Comparison of ENCODE assay signal across 14 cellular contexts in genomic region chr6:73299171-73300073, GRCh38. TPM values are rescaled to one million over a fixed set of nuclear protein-coding genes. Genes with fewer than 3 reads are reported as not detected.
DNase-seq lines count a peak whose midpoint lies in the region; ATAC-seq and TF ChIP-seq lines count a peak whose summit lies in the region.
"Had no signal": no experiment of that assay in that cellular context is flagged by ENCODE, and none has a peak within 500 bp of the region (broad histone marks: within the 10 kb centered on the region; RNA-seq: fewer than 3 reads in every experiment).

No MANE protein-coding gene starts in this region.

- no peaks in the 10 kb centered on the region for H3K4me1 ChIP-seq in osteoblast (ENCODE audit: insufficient read depth, low read length)
- H3K4me1 ChIP-seq in upper lobe of right lung: no peaks in the 10 kb centered on the region
- H3K4me1 ChIP-seq in PC-9 (replicated peaks; ENCODE audit: insufficient read depth): no peaks in the 10 kb centered on the region

- TF ChIP-seq CTCF in WTC11 (IDR thresholded peaks at IDR 0.05) (no peak), foreskin fibroblast (IDR thresholded peaks at IDR 0.05; ENCODE audit: low read depth, low read length) (no peak), osteoblast (IDR thresholded peaks at IDR 0.05; ENCODE audit: extremely low read depth, low read depth, low read length) (no peak), upper lobe of right lung (IDR thresholded peaks at IDR 0.05) (no peak), PC-9 (conservative IDR thresholded peaks at IDR 0.05) (no peak)

- H3K4me2 ChIP-seq in osteoblast (ENCODE audit: insufficient read depth, low read length): peak overlapping the region; percentile 55
- no peak overlapping the region for H3K4me2 ChIP-seq in PC-9

- H3K4me3 Mint-ChIP-seq in WTC11: no peak overlapping the region
- no peak overlapping the region for H3K4me3 Mint-ChIP-seq in activated T-cell treated with anti-CD3 and anti-CD28 coated beads, Interleukin-2, amount 50 U/mL, for 24 hours
- H3K4me3 Mint-ChIP-seq: activated naive CD4-positive, alpha-beta T cell treated with anti-CD3 and anti-CD28 coated beads, Interleukin-2, amount 10 ng/mL, durations not matched to agents 7 days and 5 days had no signal

- H4K20me1 ChIP-seq in osteoblast (ENCODE audit: insufficient read depth, low read length) (no peaks in the 10 kb centered on the region), PC-9 (ENCODE audit: insufficient read depth) (peaks cover 5% of the 10 kb centered on the region; the same call in 1 of the 2 replicates)

- BruUV-seq in PC-9 (replicated peaks; lab: Mats Ljungman, UMichigan): no TSS peak

- no peaks in the 10 kb centered on the region for H3K27me3 Mint-ChIP-seq in WTC11 (ENCODE audit: low read depth)
- H3K27me3 Mint-ChIP-seq in activated T-cell treated with anti-CD3 and anti-CD28 coated beads, Interleukin-2, amount 50 U/mL, for 24 hours: no peaks in the 10 kb centered on the region
- H3K27me3 Mint-ChIP-seq: activated naive CD4-positive, alpha-beta T cell treated with anti-CD3 and anti-CD28 coated beads, Interleukin-2, amount 10 ng/mL, durations not matched to agents 7 days and 5 days had no signal

- peak overlapping the region; percentile 20 for H2AFZ ChIP-seq in osteoblast (ENCODE audit: low read length)
- no peak overlapping the region for H2AFZ ChIP-seq in PC-9

- H3K27me3 ChIP-seq in osteoblast (ENCODE audit: insufficient read depth, low read length) (no peaks in the 10 kb centered on the region), upper lobe of right lung (no peaks in the 10 kb centered on the region), PC-9 (ENCODE audit: insufficient read depth, low read depth) (no peaks in the 10 kb centered on the region)

- DNase-seq in WTC11 (ENCODE audit: low spot score): no peak
- peak in 1 of 2 donors; percentile 32 for DNase-seq in foreskin fibroblast
- peak; percentile 52 for DNase-seq in osteoblast (ENCODE audit: insufficient read length, low spot score, missing footprints)
- no peak for DNase-seq in upper lobe of right lung
- DNase-seq in activated T-cell treated with anti-CD3 and anti-CD28 coated beads, Interleukin-2, amount 50 U/mL, for 24 hours: no peak
- DNase-seq in PC-9: no peak
- DNase-seq: activated CD4-positive, alpha-beta T cell treated with anti-CD3 and anti-CD28 coated beads, Interleukin-2, amount 50 U/mL, for 4 hours; activated naive CD4-positive, alpha-beta T cell treated with anti-CD3 and anti-CD28 coated beads, Interleukin-2, amount 10 ng/mL, durations not matched to agents 7 days and 5 days; naive B cell; NCI-H1105 treated with DMSO at 0.1 percent for 48 hours; NCI-H774; stimulated activated CD4-positive, alpha-beta T cell treated with anti-CD3 and anti-CD28 coated beads, Interleukin-2, amount 100 ng/mL, for 24 hours had no signal

- H3K9me2 ChIP-seq in PC-9 (ENCODE audit: insufficient read depth): no peaks in the 10 kb centered on the region

- H3K27ac ChIP-seq in osteoblast (ENCODE audit: low read depth, low read length) (no peak overlapping the region), upper lobe of right lung (no peak overlapping the region), PC-9 (no peak overlapping the region)

- H3K4me3 ChIP-seq in foreskin fibroblast (ENCODE audit: low read depth in 1 of 2, low read length in 2 of 2): peak overlapping the region; percentile 20 to 52
- peak overlapping the region; percentile 59 for H3K4me3 ChIP-seq in osteoblast (ENCODE audit: insufficient read depth, low read length)
- H3K4me3 ChIP-seq in upper lobe of right lung: no peak overlapping the region
- H3K4me3 ChIP-seq in PC-9: no peak overlapping the region

- POLR2A ChIA-PET in WTC11 (lab: Charles Lee): no interaction called here
- POLR2A ChIA-PET in PC-9 (lab: Charles Lee; ENCODE audit: unreplicated experiment): interaction anchor here (0.6 kb wide), 1 partner anchor 162 kb away, joined by 9 read pairs; the partner anchor contains the start of gene MTO1

- H3F3A ChIP-seq in PC-9 (ENCODE audit: insufficient read depth, low read depth): no peaks in the 10 kb centered on the region

- H3K36me3 ChIP-seq in osteoblast (ENCODE audit: insufficient read depth, low read length) (peaks cover 5% of the 10 kb centered on the region), upper lobe of right lung (no peaks in the 10 kb centered on the region), PC-9 (ENCODE audit: low read depth) (peaks cover 7% of the 10 kb centered on the region; the same call in 1 of the 2 replicates)

- peaks cover 7% of the 10 kb centered on the region for H3K9me3 Mint-ChIP-seq in WTC11
- H3K9me3 Mint-ChIP-seq in activated T-cell treated with anti-CD3 and anti-CD28 coated beads, Interleukin-2, amount 50 U/mL, for 24 hours: peaks cover 2% of the 10 kb centered on the region

- peaks cover 23% of the 10 kb centered on the region for H3K79me2 ChIP-seq in osteoblast (ENCODE audit: insufficient read depth, low read length)
- H3K79me2 ChIP-seq in PC-9 (ENCODE audit: low read depth): peaks cover 14% of the 10 kb centered on the region

- ATAC-seq in WTC11 (peak; percentile 60), upper lobe of right lung (peak; percentile 52), GM18498 (IDR thresholded peaks at IDR 0.05; ENCODE audit: unreplicated experiment) (no peak)

- peaks cover 13% of the 10 kb centered on the region for H3K4me1 Mint-ChIP-seq in WTC11
- no peaks in the 10 kb centered on the region for H3K4me1 Mint-ChIP-seq in activated T-cell treated with anti-CD3 and anti-CD28 coated beads, Interleukin-2, amount 50 U/mL, for 24 hours (ENCODE audit: low read depth)
- H3K4me1 Mint-ChIP-seq: activated naive CD4-positive, alpha-beta T cell treated with anti-CD3 and anti-CD28 coated beads, Interleukin-2, amount 10 ng/mL, durations not matched to agents 7 days and 5 days had no signal

- CTCF ChIA-PET in WTC11 (lab: Charles Lee): interaction anchor here (0.9 to 1.4 kb wide), 3 partner anchors 10 to 28 kb away, joined by 3 to 7 read pairs (median 3); no protein-coding TSS in a partner anchor
- CTCF ChIA-PET in PC-9 (lab: Charles Lee): no interaction called here

- peak overlapping the region; percentile 49; the same call in 1 of the 2 replicates for H3K27ac Mint-ChIP-seq in WTC11
- H3K27ac Mint-ChIP-seq in activated T-cell treated with anti-CD3 and anti-CD28 coated beads, Interleukin-2, amount 50 U/mL, for 24 hours: no peak overlapping the region
- H3K27ac Mint-ChIP-seq: activated naive CD4-positive, alpha-beta T cell treated with anti-CD3 and anti-CD28 coated beads, Interleukin-2, amount 10 ng/mL, durations not matched to agents 7 days and 5 days had no signal

- H3K9me3 ChIP-seq in osteoblast (ENCODE audit: low read depth, low read length) (no peaks in the 10 kb centered on the region), upper lobe of right lung (no peaks in the 10 kb centered on the region), PC-9 (ENCODE audit: insufficient read depth, low read depth) (no peaks in the 10 kb centered on the region)

- intact Hi-C loops in upper lobe of right lung (cut with DNase I) (no loop called here), PC-9 (cut with micrococcal nuclease; ENCODE audit: unreplicated experiment) (no loop called here)

- peaks cover 21% of the 10 kb centered on the region for H3K36me3 Mint-ChIP-seq in WTC11
- H3K36me3 Mint-ChIP-seq in activated T-cell treated with anti-CD3 and anti-CD28 coated beads, Interleukin-2, amount 50 U/mL, for 24 hours (ENCODE audit: low read depth): peaks cover 9% of the 10 kb centered on the region

TF ChIP-seq in WTC11, 78 proteins besides CTCF, POLR2A, EP300 and RAD21 (continues in another document):
- TF ChIP-seq ZNF219 (CRISPR knock-in tag; IDR thresholded peaks at IDR 0.05; ENCODE audit: borderline replicate concordance): no peak
- TF ChIP-seq ZNF138 (CRISPR knock-in tag; conservative IDR thresholded peaks at IDR 0.05): no peak
- TF ChIP-seq, protein P1, sequence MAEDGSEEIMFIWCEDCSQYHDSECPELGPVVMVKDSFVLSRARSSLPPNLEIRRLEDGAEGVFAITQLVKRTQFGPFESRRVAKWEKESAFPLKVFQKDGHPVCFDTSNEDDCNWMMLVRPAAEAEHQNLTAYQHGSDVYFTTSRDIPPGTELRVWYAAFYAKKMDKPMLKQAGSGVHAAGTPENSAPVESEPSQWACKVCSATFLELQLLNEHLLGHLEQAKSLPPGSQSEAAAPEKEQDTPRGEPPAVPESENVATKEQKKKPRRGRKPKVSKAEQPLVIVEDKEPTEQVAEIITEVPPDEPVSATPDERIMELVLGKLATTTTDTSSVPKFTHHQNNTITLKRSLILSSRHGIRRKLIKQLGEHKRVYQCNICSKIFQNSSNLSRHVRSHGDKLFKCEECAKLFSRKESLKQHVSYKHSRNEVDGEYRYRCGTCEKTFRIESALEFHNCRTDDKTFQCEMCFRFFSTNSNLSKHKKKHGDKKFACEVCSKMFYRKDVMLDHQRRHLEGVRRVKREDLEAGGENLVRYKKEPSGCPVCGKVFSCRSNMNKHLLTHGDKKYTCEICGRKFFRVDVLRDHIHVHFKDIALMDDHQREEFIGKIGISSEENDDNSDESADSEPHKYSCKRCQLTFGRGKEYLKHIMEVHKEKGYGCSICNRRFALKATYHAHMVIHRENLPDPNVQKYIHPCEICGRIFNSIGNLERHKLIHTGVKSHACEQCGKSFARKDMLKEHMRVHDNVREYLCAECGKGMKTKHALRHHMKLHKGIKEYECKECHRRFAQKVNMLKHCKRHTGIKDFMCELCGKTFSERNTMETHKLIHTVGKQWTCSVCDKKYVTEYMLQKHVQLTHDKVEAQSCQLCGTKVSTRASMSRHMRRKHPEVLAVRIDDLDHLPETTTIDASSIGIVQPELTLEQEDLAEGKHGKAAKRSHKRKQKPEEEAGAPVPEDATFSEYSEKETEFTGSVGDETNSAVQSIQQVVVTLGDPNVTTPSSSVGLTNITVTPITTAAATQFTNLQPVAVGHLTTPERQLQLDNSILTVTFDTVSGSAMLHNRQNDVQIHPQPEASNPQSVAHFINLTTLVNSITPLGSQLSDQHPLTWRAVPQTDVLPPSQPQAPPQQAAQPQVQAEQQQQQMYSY (CRISPR knock-in tag; IDR thresholded peaks at IDR 0.05): no peak

RNA-seq across cellular contexts. Expression of gene KHDC1, which starts 36.4 kb away (rescaled TPM):
- total RNA-seq in WTC11 (2021): 7.3 to 8.9 TPM (median 7.7 TPM) in 3 replicates
- total RNA-seq in osteoblast: 2.9 and 4.0 TPM in 2 replicates
- total RNA-seq in upper lobe of right lung: 1.9 TPM
- total RNA-seq in PC-9 (2021): 14.3 and 16.2 TPM in 2 replicates

RNA-seq across cellular contexts. Expression of gene DPPA5, which starts 54.7 kb away (rescaled TPM):
- total RNA-seq in WTC11 (2021): 5.5 to 7.6 TPM (median 6.7 TPM) in 3 replicates
- total RNA-seq in osteoblast: not detected in 2 replicates
- not detected for total RNA-seq in upper lobe of right lung
- not detected in 2 replicates for total RNA-seq in PC-9 (2021)
- total RNA-seq: temporal lobe had no signal

Comparison
In these comparisons a context has a peak if more than half of its experiments do, and no peak if none do; other contexts are left out.
1. H3K4me3 ChIP-seq: peak in foreskin fibroblast (2 of 2) and osteoblast (single experiment); none in upper lobe of right lung (single experiment) and PC-9 (single experiment).